Comparison of ENCODE assay signal across 23 cellular contexts in genomic region chr15:85091990-85092389, GRCh38.
"Had no signal": no experiment of that assay in that cellular context is flagged by ENCODE, and none has a peak within 500 bp of the region (broad histone marks: within the 10 kb centered on the region; RNA-seq: fewer than 3 reads in every experiment).

No MANE protein-coding gene starts in this region.

- H3K27me3 Mint-ChIP-seq: activated CD4-positive, alpha-beta T cell treated with anti-CD3 and anti-CD28 coated beads, Interleukin-2, amount 10 ng/mL, durations not matched to agents 24 days and 14 days; activated CD8-positive, alpha-beta memory T cell treated with anti-CD3 and anti-CD28 coated beads, Interleukin-2, amount 10 ng/mL, durations not matched to agents 7 days and 5 days; activated CD8-positive, alpha-beta T cell treated with anti-CD3 and anti-CD28 coated beads for 36 hours; activated naive CD4-positive, alpha-beta T cell treated with anti-CD3 and anti-CD28 coated beads, Interleukin-2, amount 10 ng/mL, durations not matched to agents 7 days and 5 days; memory B cell had no signal

- H3K27ac Mint-ChIP-seq: activated CD4-positive, alpha-beta T cell treated with anti-CD3 and anti-CD28 coated beads, Interleukin-2, amount 10 ng/mL, durations not matched to agents 24 days and 14 days; activated CD8-positive, alpha-beta memory T cell treated with anti-CD3 and anti-CD28 coated beads, Interleukin-2, amount 10 ng/mL, durations not matched to agents 7 days and 5 days; activated CD8-positive, alpha-beta T cell treated with anti-CD3 and anti-CD28 coated beads for 36 hours; activated naive CD4-positive, alpha-beta T cell treated with anti-CD3 and anti-CD28 coated beads, Interleukin-2, amount 10 ng/mL, durations not matched to agents 7 days and 5 days; memory B cell had no signal

- H3K36me3 ChIP-seq: uterus had no signal

- H3K9me3 ChIP-seq: mucosa of descending colon, sigmoid colon, uterus had no signal

- DNase-seq: activated CD4-positive, alpha-beta T cell treated with anti-CD3 and anti-CD28 coated beads, Interleukin-2, amount 10 ng/mL, durations not matched to agents 24 days and 14 days; activated CD8-positive, alpha-beta memory T cell treated with anti-CD3 and anti-CD28 coated beads, Interleukin-2, amount 10 ng/mL, durations not matched to agents 7 days and 5 days; activated CD8-positive, alpha-beta T cell treated with anti-CD3 and anti-CD28 coated beads for 36 hours; activated effector memory CD4-positive, alpha-beta T cell treated with anti-CD3 and anti-CD28 coated beads, Interleukin-2, amount 50 U/mL, for 16 hours; activated naive CD4-positive, alpha-beta T cell treated with anti-CD3 and anti-CD28 coated beads, Interleukin-2, amount 10 ng/mL, durations not matched to agents 7 days and 5 days; activated T-cell treated with anti-CD3 and anti-CD28 coated beads for 4 hours; dermis blood vessel endothelial cell; effector memory CD4-positive, alpha-beta T cell; foreskin melanocyte; glutamatergic neuron; left cardiac atrium; mucosa of descending colon; retina; sigmoid colon; stimulated activated CD4-positive, alpha-beta T cell treated with anti-CD3 and anti-CD28 coated beads, Interleukin-4, amount 100 ng/mL, for 1 hour; stimulated activated naive CD8-positive, alpha-beta T cell treated with anti-CD3 and anti-CD28 coated beads, Interleukin-15, Interleukin-2, amounts not matched to agents 100 U/mL and 50 U/mL, for 24 hours; SW 1271; uterus had no signal

- H3K9me3 Mint-ChIP-seq: activated CD4-positive, alpha-beta T cell treated with anti-CD3 and anti-CD28 coated beads, Interleukin-2, amount 10 ng/mL, durations not matched to agents 24 days and 14 days; activated CD8-positive, alpha-beta T cell treated with anti-CD3 and anti-CD28 coated beads for 36 hours; activated naive CD4-positive, alpha-beta T cell treated with anti-CD3 and anti-CD28 coated beads, Interleukin-2, amount 10 ng/mL, durations not matched to agents 7 days and 5 days; memory B cell had no signal

- H3K27me3 ChIP-seq: sigmoid colon, tibial nerve, uterus had no signal

- FAIRE-seq: endothelial cell of umbilical vein, islet of Langerhans had no signal

- H3K27ac ChIP-seq: sigmoid colon, tibial nerve, uterus, VCaP had no signal

- H3K4me1 Mint-ChIP-seq: activated CD4-positive, alpha-beta T cell treated with anti-CD3 and anti-CD28 coated beads, Interleukin-2, amount 10 ng/mL, durations not matched to agents 24 days and 14 days; activated CD8-positive, alpha-beta memory T cell treated with anti-CD3 and anti-CD28 coated beads, Interleukin-2, amount 10 ng/mL, durations not matched to agents 7 days and 5 days; activated naive CD4-positive, alpha-beta T cell treated with anti-CD3 and anti-CD28 coated beads, Interleukin-2, amount 10 ng/mL, durations not matched to agents 7 days and 5 days; memory B cell had no signal

- H3K4me1 ChIP-seq: sigmoid colon, tibial nerve, uterus had no signal

- H3K4me3 Mint-ChIP-seq: activated CD4-positive, alpha-beta T cell treated with anti-CD3 and anti-CD28 coated beads, Interleukin-2, amount 10 ng/mL, durations not matched to agents 24 days and 14 days; activated CD8-positive, alpha-beta memory T cell treated with anti-CD3 and anti-CD28 coated beads, Interleukin-2, amount 10 ng/mL, durations not matched to agents 7 days and 5 days; activated CD8-positive, alpha-beta T cell treated with anti-CD3 and anti-CD28 coated beads for 36 hours; activated naive CD4-positive, alpha-beta T cell treated with anti-CD3 and anti-CD28 coated beads, Interleukin-2, amount 10 ng/mL, durations not matched to agents 7 days and 5 days; memory B cell had no signal

- H3K4me3 ChIP-seq: mucosa of descending colon, sigmoid colon, tibial nerve, uterus had no signal
